9 cellular contexts compared by ENCODE assay signal in genomic region chr6:42136508-42137191, GRCh38. TPM values are rescaled to one million over a fixed set of nuclear protein-coding genes. Genes with fewer than 3 reads are reported as not detected.
A peak's percentile ranks its signal among the peaks of the same experiment; 100 is the strongest.
DNase-seq lines count a peak whose midpoint lies in the region; ATAC-seq, FAIRE-seq and TF ChIP-seq lines count a peak whose summit lies in the region.
"Had no signal": no experiment of that assay in that cellular context is flagged by ENCODE, and none has a peak within 500 bp of the region (broad histone marks: within the 10 kb centered on the region; RNA-seq: fewer than 3 reads in every experiment).

No MANE protein-coding gene starts in this region.

- H3K27ac ChIP-seq in H1 (ENCODE audit: low read depth, low read length): peak overlapping the region; percentile 88; the same call in 1 of the 2 replicates
- H3K27ac ChIP-seq: parathyroid adenoma had no signal

- CTCF ChIA-PET in H1 (lab: Charles Lee; ENCODE audit: partially characterized antibody): interaction anchor here (0.7 to 12.4 kb wide), 24 partner anchors 8 to 84 kb away, joined by 3 to 123 read pairs (median 6); no protein-coding TSS in a partner anchor

- intact Hi-C loops in left ventricle myocardium superior (cut with micrococcal nuclease): no loop called here

- peak overlapping the region; percentile 5 for H3K56ac ChIP-seq in H1 (replicated peaks; ENCODE audit: insufficient read length, low read depth, low read length)

- H2BK5ac ChIP-seq in H1 (ENCODE audit: low read depth, low read length): peak overlapping the region; percentile 76

- peak; percentile 40 for TF ChIP-seq CTCF in AG09319 (IDR thresholded peaks at IDR 0.05; ENCODE audit: low read depth, low read length)
- TF ChIP-seq CTCF in H1 (IDR thresholded peaks at IDR 0.05; ENCODE audit: control extremely low read depth in 1 of 3, insufficient read depth in 1 of 3, low read depth in 1 of 3, low read length in 3 of 3): peak in 2 of 3 experiments; percentile 38 to 61; a peak in 3 of 4 replicates
- peak; percentile 35 for TF ChIP-seq CTCF in osteocyte (IDR thresholded peaks at IDR 0.05)

- peak overlapping the region; percentile 42 for H4K5ac ChIP-seq in H1 (ENCODE audit: insufficient read length, low read depth, low read length)

- H3K79me2 ChIP-seq in H1 (ENCODE audit: control insufficient read depth in 1 of 2, insufficient read depth in 2 of 2, low read length in 2 of 2): peaks cover 9 to 65% of the 10 kb centered on the region in 2 experiments
- H3K79me2 ChIP-seq: parathyroid adenoma had no signal

- TF ChIP-seq EP300 in H1 (IDR thresholded peaks at IDR 0.05; ENCODE audit: borderline replicate concordance in 1 of 2, low read depth in 2 of 2, low read length in 2 of 2): peak in 1 of 2 experiments; percentile 90; a peak in 1 of 3 replicates

- H3K79me1 ChIP-seq in H1 (ENCODE audit: low read depth, low read length): peaks cover 12% of the 10 kb centered on the region

- H2AK5ac ChIP-seq in H1 (ENCODE audit: low read depth, low read length): 0 out of 2 replicates have a peak overlapping the region, but pooled peaks have one; percentile 28

- POLR2A ChIA-PET in H1 (lab: Charles Lee; ENCODE audit: partially characterized antibody): interaction anchor here (0.5 to 9.7 kb wide), 25 partner anchors 8 to 813 kb away, joined by 3 to 109 read pairs (median 3); no protein-coding TSS in a partner anchor

- H2BK15ac ChIP-seq in H1 (ENCODE audit: low read length): no peak overlapping the region

- peak overlapping the region; percentile 89 for H3K18ac ChIP-seq in H1 (ENCODE audit: extremely low read depth, low read length)

- H3K4ac ChIP-seq in H1 (replicated peaks; ENCODE audit: insufficient read length, low read depth, low read length): peak overlapping the region; percentile 20

- peaks cover 28 to 65% (median 47%) of the 10 kb centered on the region in 4 experiments for H3K4me1 ChIP-seq in H1 (replicated peaks in 1 of 4; ENCODE audit: control insufficient read depth in 3 of 4, insufficient read depth in 4 of 4, low read length in 3 of 4)

- DNase-seq in AG09319 (ENCODE audit: extremely low read depth, low read depth): no peak
- DNase-seq in RPMI8226: peak; percentile 41
- DNase-seq in H1 (ENCODE audit: low read depth in 1 of 2, low spot score in 2 of 2): peak; percentile 86 to 92
- no peak for DNase-seq in osteocyte (ENCODE audit: extremely low spot score, unreplicated experiment)
- no peak for DNase-seq in HPDE6-E6E7 (ENCODE audit: extremely low spot score)
- no peak for DNase-seq in left ventricle myocardium superior

- peak overlapping the region in 1 of 4 experiments; percentile 38; a peak in 3 of 7 replicates for H3K9ac ChIP-seq in H1 (replicated peaks in 1 of 4; ENCODE audit: extremely low read depth in 1 of 4, low read depth in 3 of 4, low read length in 3 of 4)
- H3K9ac ChIP-seq: parathyroid adenoma had no signal

- peak overlapping the region; percentile 39 for H2BK120ac ChIP-seq in H1 (replicated peaks; ENCODE audit: low read depth, low read length)

- H3K27me3 ChIP-seq in H1 (replicated peaks in 1 of 4; ENCODE audit: control insufficient read depth in 3 of 4, extremely low read depth in 1 of 4, insufficient read depth in 3 of 4, low read length in 3 of 4): no peaks in the 10 kb centered on the region

- H3K4me2 ChIP-seq in H1 (ENCODE audit: insufficient read depth in 1 of 2, low read depth in 2 of 2, low read length in 2 of 2): peak overlapping the region; percentile 57 to 84

- H3K4me3 ChIP-seq in H1 (ENCODE audit: extremely low read depth in 1 of 4, insufficient read depth in 2 of 4, low read depth in 3 of 4, low read length in 4 of 4): peak overlapping the region in 3 of 4 experiments; percentile 6 to 44 (median 8); a peak in 4 of 8 replicates

- H3K27ac Mint-ChIP-seq in osteocyte (ENCODE audit: unreplicated experiment): peak overlapping the region; percentile 68

- ATAC-seq in GM21515 (IDR thresholded peaks at IDR 0.05; ENCODE audit: unreplicated experiment) (peak; percentile 51), left ventricle myocardium superior (no peak), HG02938 (IDR thresholded peaks at IDR 0.05; ENCODE audit: unreplicated experiment) (no peak)

- peak overlapping the region; percentile 71; the same call in 1 of the 2 replicates for H2BK12ac ChIP-seq in H1 (ENCODE audit: low read depth, low read length)

- no peaks in the 10 kb centered on the region for H3K27me3 Mint-ChIP-seq in osteocyte (ENCODE audit: unreplicated experiment)

- H3K23ac ChIP-seq in H1 (ENCODE audit: insufficient read length): no peak overlapping the region

- peaks cover 7% of the 10 kb centered on the region for H3K23me2 ChIP-seq in H1 (ENCODE audit: low read depth, low read length)

- H2AFZ ChIP-seq in H1 (ENCODE audit: low read length): no peak overlapping the region
- H2AFZ ChIP-seq: parathyroid adenoma had no signal

- H4K91ac ChIP-seq in H1 (replicated peaks; ENCODE audit: insufficient read length, low read length): peak overlapping the region; percentile 45

- WGBS in H1 (ENCODE audit: extremely low coverage in 1 of 2, insufficient coverage in 1 of 2, insufficient read length in 1 of 2, insufficient replicate concordance in 2 of 2, low coverage in 1 of 2, low lambda C conversion rate in 2 of 2, missing lambda C conversion rate in 1 of 2), 2 experiments: 6% methylated on average over 14 of the region's 14 CpGs; no CpG with 5 or more reads in 1 of the 2 experiments

- peaks cover 18 to 28% of the 10 kb centered on the region in 2 experiments for H4K20me1 ChIP-seq in H1 (replicated peaks in 1 of 2; ENCODE audit: control insufficient read depth in 1 of 2, insufficient read depth in 2 of 2, low read length in 2 of 2)

- peaks cover 46% of the 10 kb centered on the region for H3K4me1 Mint-ChIP-seq in osteocyte (ENCODE audit: unreplicated experiment)

- no peak overlapping the region for H3K4me3 Mint-ChIP-seq in osteocyte (ENCODE audit: unreplicated experiment)

- H3K9me3 Mint-ChIP-seq in osteocyte (ENCODE audit: unreplicated experiment): no peaks in the 10 kb centered on the region

- no peaks in the 10 kb centered on the region for H3K9me3 ChIP-seq in H1 (ENCODE audit: insufficient read depth in 2 of 2, low read depth in 1 of 2, low read length in 1 of 2)

- H3K14ac ChIP-seq in H1 (ENCODE audit: insufficient read length): no peak overlapping the region

- H3K36me3 Mint-ChIP-seq in osteocyte (ENCODE audit: unreplicated experiment): no peaks in the 10 kb centered on the region

- FAIRE-seq in H1 (lab: Jason Lieb, UNC): peak; percentile 28

- peak overlapping the region; percentile 40 for H2BK20ac ChIP-seq in H1 (ENCODE audit: low read length)

- H3K36me3 ChIP-seq in H1 (ENCODE audit: control insufficient read depth in 2 of 4, insufficient read depth in 4 of 4, low read length in 3 of 4): peaks cover 2 to 7% (median 4%) of the 10 kb centered on the region in 4 experiments; a peak in 5 of 8 replicates

- TF ChIP-seq POLR2A in H1 (IDR thresholded peaks at IDR 0.05; ENCODE audit: control extremely low read depth in 1 of 2, low read depth in 2 of 2, low read length in 2 of 2): peak in 1 of 2 experiments; percentile 39; a peak in 1 of 3 replicates

- peak; percentile 12 to 33; a peak in 3 of 4 replicates for TF ChIP-seq RAD21 in H1 (IDR thresholded peaks at IDR 0.05 in 1 of 2, conservative IDR thresholded peaks at IDR 0.05 in 1 of 2; ENCODE audit: low read depth in 2 of 2, low read length in 2 of 2)

- H4K8ac ChIP-seq in H1 (ENCODE audit: extremely low read depth, insufficient read depth, low read length): no peak overlapping the region; the same call in 1 of the 2 replicates

TF ChIP-seq in H1, 55 proteins besides CTCF, POLR2A, EP300 and RAD21 (continues in another document):
- TF ChIP-seq MAX (IDR thresholded peaks at IDR 0.05): 0 out of 2 replicates have a peak, but pooled peaks have one; percentile 27
- TF ChIP-seq BCL11A (IDR thresholded peaks at IDR 0.05; ENCODE audit: low read depth in 2 of 2, low read length in 2 of 2): no peak
- TF ChIP-seq GTF2F1 (IDR thresholded peaks at IDR 0.05; ENCODE audit: borderline replicate concordance, low read depth, low read length): no peak

RNA-seq across cellular contexts. Expression of gene C6orf132, which starts 5.8 kb away (rescaled TPM):
- total RNA-seq in H1 (2021; fragmentation: NEBNext Ultra II Directional; extraction: Animal tissue kit (Norgen Biotek cat#: 25700)): 62.2 and 64.0 TPM in 2 replicates
- polyA plus RNA-seq in H1 (2011; rRNA removed): 31.5 and 33.8 TPM in 2 replicates
- polyA plus RNA-seq in H1 (2011; cell fraction: cytosol; rRNA removed): 19.4 TPM
- 20.4 TPM for polyA plus RNA-seq in H1 (2011; cell fraction: nucleus; rRNA removed)
- 43.4 to 53.5 TPM (median 48.5 TPM) in 4 replicates for polyA plus RNA-seq in H1 (2012, experiment 1 of 2)
- polyA plus RNA-seq in H1 (2012, experiment 2 of 2): 48.0 TPM
- polyA plus RNA-seq in H1 (2013, experiment 1 of 2): 38.7 TPM
- 37.7 TPM for polyA plus RNA-seq in H1 (2013, experiment 2 of 2)
- 7.2 and 7.4 TPM in 2 replicates for polyA minus RNA-seq in H1 (2011; rRNA and poly(A)+ RNA removed)
- 24.7 TPM for polyA minus RNA-seq in H1 (2011; cell fraction: cytosol; rRNA and poly(A)+ RNA removed)
- 17.3 TPM for polyA minus RNA-seq in H1 (2011; cell fraction: nucleus; rRNA and poly(A)+ RNA removed)
- 4.0 and 4.3 TPM in 2 replicates for total RNA-seq in osteocyte
- total RNA-seq in left ventricle myocardium superior: 2.2 TPM

RNA-seq across cellular contexts. Expression of gene GUCA1A, which starts 36.5 kb away (rescaled TPM):
- 4.6 and 5.2 TPM in 2 replicates for total RNA-seq in H1 (2021; fragmentation: NEBNext Ultra II Directional; extraction: Animal tissue kit (Norgen Biotek cat#: 25700))
- polyA plus RNA-seq in H1 (2011; rRNA removed): 23.4 and 24.6 TPM in 2 replicates
- 18.1 TPM for polyA plus RNA-seq in H1 (2011; cell fraction: cytosol; rRNA removed)
- polyA plus RNA-seq in H1 (2011; cell fraction: nucleus; rRNA removed): 11.5 TPM
- 7.1 to 11.5 TPM (median 9.3 TPM) in 4 replicates for polyA plus RNA-seq in H1 (2012, experiment 1 of 2)
- polyA plus RNA-seq in H1 (2012, experiment 2 of 2): 8.3 TPM
- polyA plus RNA-seq in H1 (2013, experiment 1 of 2): 3.1 TPM
- polyA plus RNA-seq in H1 (2013, experiment 2 of 2): 3.5 TPM
- polyA minus RNA-seq in H1 (2011; rRNA and poly(A)+ RNA removed): 7.7 and 9.4 TPM in 2 replicates
- 2.9 TPM for polyA minus RNA-seq in H1 (2011; cell fraction: cytosol; rRNA and poly(A)+ RNA removed)
- polyA minus RNA-seq in H1 (2011; cell fraction: nucleus; rRNA and poly(A)+ RNA removed): 6.3 TPM
- total RNA-seq in osteocyte: not detected in 2 replicates
- not detected for total RNA-seq in left ventricle myocardium superior

RNA-seq across cellular contexts. Expression of gene GUCA1B, which starts 58.1 kb away (rescaled TPM):
- total RNA-seq in H1 (2021; fragmentation: NEBNext Ultra II Directional; extraction: Animal tissue kit (Norgen Biotek cat#: 25700)): 0.98 and 1.4 TPM in 2 replicates
- 0.53 and 1.4 TPM in 2 replicates for polyA plus RNA-seq in H1 (2011; rRNA removed)
- polyA plus RNA-seq in H1 (2011; cell fraction: cytosol; rRNA removed): 0.87 TPM
- 1.2 TPM for polyA plus RNA-seq in H1 (2011; cell fraction: nucleus; rRNA removed)
- 1.3 to 2.4 TPM (median 2.3 TPM) in 4 replicates for polyA plus RNA-seq in H1 (2012, experiment 1 of 2)
- polyA plus RNA-seq in H1 (2012, experiment 2 of 2): not detected
- 0.26 TPM for polyA plus RNA-seq in H1 (2013, experiment 1 of 2)
- polyA plus RNA-seq in H1 (2013, experiment 2 of 2): 0.26 TPM
- 0.76 and 0.83 TPM in 2 replicates for polyA minus RNA-seq in H1 (2011; rRNA and poly(A)+ RNA removed)
- not detected for polyA minus RNA-seq in H1 (2011; cell fraction: cytosol; rRNA and poly(A)+ RNA removed)
- polyA minus RNA-seq in H1 (2011; cell fraction: nucleus; rRNA and poly(A)+ RNA removed): 0.60 TPM
- total RNA-seq in osteocyte: 0.76 and 1.0 TPM in 2 replicates
- total RNA-seq in left ventricle myocardium superior: 1.2 TPM

Comparison
In these comparisons a context has a peak if more than half of its experiments do, and no peak if none do; other contexts are left out.
1. DNase-seq: peak in RPMI8226 (single experiment) and H1 (2 of 2); none in AG09319 (single experiment), osteocyte (single experiment), HPDE6-E6E7 (single experiment) and left ventricle myocardium superior (single experiment).
2. RNA of gene C6orf132, which starts 5.8 kb away (total RNA-seq): 62.2 to 64.0 TPM in H1; 4.0 to 4.3 TPM in osteocyte and 2.2 TPM in left ventricle myocardium superior (single experiment); every median in the first group is over 10 times any median in the second.
3. Peak in every context shown above with its lines, with median percentiles within 50 percentile points of each other: CTCF ChIP-seq.